In genomic region chr14:61547186-61548121, GRCh38 we compare ENCODE assay signal across 11 cellular contexts.
DNase-seq lines count a peak whose midpoint lies in the region; ATAC-seq and TF ChIP-seq lines count a peak whose summit lies in the region.
"Had no signal": no experiment of that assay in that cellular context is flagged by ENCODE, and none has a peak within 500 bp of the region (broad histone marks: within the 10 kb centered on the region; RNA-seq: fewer than 3 reads in every experiment).

No MANE protein-coding gene starts in this region.

- H3K27ac Mint-ChIP-seq in activated CD8-positive, alpha-beta memory T cell treated with anti-CD3 and anti-CD28 coated beads, Interleukin-2, amount 10 ng/mL, durations not matched to agents 7 days and 5 days = no peak overlapping the region
- peak overlapping the region; percentile 76 for H3K27ac Mint-ChIP-seq in activated CD4-positive, alpha-beta memory T cell treated with anti-CD3 and anti-CD28 coated beads for 36 hours

- no peaks in the 10 kb centered on the region for H3K9me3 Mint-ChIP-seq in activated CD8-positive, alpha-beta memory T cell treated with anti-CD3 and anti-CD28 coated beads, Interleukin-2, amount 10 ng/mL, durations not matched to agents 7 days and 5 days (ENCODE audit: low read depth)
- H3K9me3 Mint-ChIP-seq in activated CD4-positive, alpha-beta memory T cell treated with anti-CD3 and anti-CD28 coated beads for 36 hours = no peaks in the 10 kb centered on the region

- no peak for ATAC-seq in activated CD8-positive, alpha-beta memory T cell treated with anti-CD3 and anti-CD28 coated beads, Interleukin-2, amount 10 ng/mL, durations not matched to agents 7 days and 5 days
- ATAC-seq in thoracic aorta (ENCODE audit: insufficient number of reproducible peaks, low FRiP score, low read depth) (no peak), GM18520 (IDR thresholded peaks at IDR 0.05; ENCODE audit: unreplicated experiment) (no peak)

- H3K27ac ChIP-seq in thoracic aorta (peak overlapping the region; percentile 13 to 35), MM.1S (ENCODE audit: low read length) (no peak overlapping the region)
- H3K27ac ChIP-seq: neutrophil had no signal

- H3K36me3 Mint-ChIP-seq in activated CD8-positive, alpha-beta memory T cell treated with anti-CD3 and anti-CD28 coated beads, Interleukin-2, amount 10 ng/mL, durations not matched to agents 7 days and 5 days = peaks cover 82% of the 10 kb centered on the region
- H3K36me3 Mint-ChIP-seq in activated CD4-positive, alpha-beta memory T cell treated with anti-CD3 and anti-CD28 coated beads for 36 hours = peaks cover 67% of the 10 kb centered on the region

- peaks cover 29 to 64% of the 10 kb centered on the region in 2 donors for H3K4me1 ChIP-seq in thoracic aorta (ENCODE audit: control insufficient read depth in 1 of 2, low read depth in 2 of 2)
- H3K4me1 ChIP-seq in MM.1S (ENCODE audit: low read length) = no peaks in the 10 kb centered on the region

- no peak overlapping the region for H3K9ac ChIP-seq in MM.1S (ENCODE audit: low read length)

- peak; percentile 45 for DNase-seq in activated CD8-positive, alpha-beta memory T cell treated with anti-CD3 and anti-CD28 coated beads, Interleukin-2, amount 50 U/mL, for 48 hours
- no peak for DNase-seq in activated CD8-positive, alpha-beta memory T cell treated with anti-CD3 and anti-CD28 coated beads, Interleukin-2, amount 10 ng/mL, durations not matched to agents 7 days and 5 days
- no peak for DNase-seq in activated CD4-positive, alpha-beta memory T cell treated with anti-CD3 and anti-CD28 coated beads for 36 hours
- DNase-seq in fibroblast of the aortic adventitia (ENCODE audit: low read depth) = peak; percentile 86
- DNase-seq in thoracic aorta (ENCODE audit: low spot score) = no peak
- no peak for DNase-seq in putamen (ENCODE audit: low spot score)
- DNase-seq in MM.1S = no peak
- DNase-seq: erythroblast, NCI-H510A had no signal

- no peak overlapping the region for H3K4me2 ChIP-seq in MM.1S (ENCODE audit: low read depth, low read length)

- no peaks in the 10 kb centered on the region for H3F3A ChIP-seq in MM.1S (ENCODE audit: insufficient read depth, low read length)

- intact Hi-C loops in activated CD4-positive, alpha-beta memory T cell treated with anti-CD3 and anti-CD28 coated beads for 36 hours (cut with micrococcal nuclease) = no loop called here

- H3K9me2 ChIP-seq in MM.1S (replicated peaks; ENCODE audit: insufficient read depth, low read length) = no peaks in the 10 kb centered on the region

- no peaks in the 10 kb centered on the region for H3K9me3 ChIP-seq in thoracic aorta
- H3K9me3 ChIP-seq in MM.1S (replicated peaks; ENCODE audit: insufficient read depth, low read length) = no peaks in the 10 kb centered on the region
- H3K9me3 ChIP-seq: neutrophil had no signal

- no peaks in the 10 kb centered on the region for H3K27me3 Mint-ChIP-seq in activated CD8-positive, alpha-beta memory T cell treated with anti-CD3 and anti-CD28 coated beads, Interleukin-2, amount 10 ng/mL, durations not matched to agents 7 days and 5 days
- H3K27me3 Mint-ChIP-seq in activated CD4-positive, alpha-beta memory T cell treated with anti-CD3 and anti-CD28 coated beads for 36 hours = no peaks in the 10 kb centered on the region

- no peak overlapping the region for H3K4me3 Mint-ChIP-seq in activated CD8-positive, alpha-beta memory T cell treated with anti-CD3 and anti-CD28 coated beads, Interleukin-2, amount 10 ng/mL, durations not matched to agents 7 days and 5 days
- H3K4me3 Mint-ChIP-seq in activated CD4-positive, alpha-beta memory T cell treated with anti-CD3 and anti-CD28 coated beads for 36 hours = no peak overlapping the region

- H3K4me3 ChIP-seq in fibroblast of the aortic adventitia (ENCODE audit: low read depth, low read length) (no peak overlapping the region), thoracic aorta (no peak overlapping the region), MM.1S (ENCODE audit: low read length) (no peak overlapping the region)

- H3K27me3 ChIP-seq in thoracic aorta (replicated peaks; ENCODE audit: insufficient read depth) (no peaks in the 10 kb centered on the region), MM.1S (replicated peaks; ENCODE audit: insufficient read depth, low read length) (no peaks in the 10 kb centered on the region)
- H3K27me3 ChIP-seq: neutrophil had no signal

- POLR2A ChIA-PET in activated CD4-positive, alpha-beta memory T cell treated with anti-CD3 and anti-CD28 coated beads for 36 hours (lab: Charles Lee) = interaction anchor here (1.2 to 1.3 kb wide), 3 partner anchors 9 to 22 kb away, joined by 3 to 4 read pairs (median 3); no protein-coding TSS in a partner anchor

- H3K79me2 ChIP-seq in MM.1S (ENCODE audit: low read length) = no peaks in the 10 kb centered on the region

- H3K36me3 ChIP-seq in thoracic aorta (no peaks in the 10 kb centered on the region), MM.1S (replicated peaks; ENCODE audit: insufficient read depth, low read length) (no peaks in the 10 kb centered on the region)
- H3K36me3 ChIP-seq: neutrophil had no signal

- no peak overlapping the region for H2AFZ ChIP-seq in MM.1S (ENCODE audit: low read length)

- H3K4me1 Mint-ChIP-seq in activated CD8-positive, alpha-beta memory T cell treated with anti-CD3 and anti-CD28 coated beads, Interleukin-2, amount 10 ng/mL, durations not matched to agents 7 days and 5 days = peaks cover 38% of the 10 kb centered on the region
- peaks cover 41% of the 10 kb centered on the region for H3K4me1 Mint-ChIP-seq in activated CD4-positive, alpha-beta memory T cell treated with anti-CD3 and anti-CD28 coated beads for 36 hours (ENCODE audit: low read depth)

- TF ChIP-seq CTCF in fibroblast of the aortic adventitia (IDR thresholded peaks at IDR 0.05; ENCODE audit: insufficient read depth, low read length) (no peak), thoracic aorta (IDR thresholded peaks at IDR 0.05) (no peak), MM.1S (IDR thresholded peaks at IDR 0.05; ENCODE audit: low read length) (no peak)

- CTCF ChIA-PET in activated CD8-positive, alpha-beta memory T cell treated with anti-CD3 and anti-CD28 coated beads, Interleukin-2, amount 10 ng/mL, durations not matched to agents 7 days and 5 days (lab: Charles Lee) = interaction anchor here (0.8 kb wide), 1 partner anchor 21 kb away, joined by 3 read pairs; no protein-coding TSS in a partner anchor
- CTCF ChIA-PET in activated CD4-positive, alpha-beta memory T cell treated with anti-CD3 and anti-CD28 coated beads for 36 hours (lab: Charles Lee) = interaction anchor here (0.8 to 1.6 kb wide), 3 partner anchors 10 to 72 kb away, joined by 3 to 5 read pairs (median 5); no protein-coding TSS in a partner anchor

- no peaks in the 10 kb centered on the region for H4K20me1 ChIP-seq in MM.1S (ENCODE audit: insufficient read depth, low read length)

Comparison
In these comparisons a context has a peak if more than half of its experiments do, and no peak if none do; other contexts are left out.
1. DNase-seq: peak in activated CD8-positive, alpha-beta memory T cell treated with anti-CD3 and anti-CD28 coated beads, Interleukin-2, amount 50 U/mL, for 48 hours (single experiment) and fibroblast of the aortic adventitia (single experiment); none in activated CD8-positive, alpha-beta memory T cell treated with anti-CD3 and anti-CD28 coated beads, Interleukin-2, amount 10 ng/mL, durations not matched to agents 7 days and 5 days (single experiment), activated CD4-positive, alpha-beta memory T cell treated with anti-CD3 and anti-CD28 coated beads for 36 hours (single experiment), thoracic aorta (single experiment), putamen (single experiment) and MM.1S (single experiment).